Comparison of ENCODE assay signal across 26 cellular contexts in the genomic region with DNA sequence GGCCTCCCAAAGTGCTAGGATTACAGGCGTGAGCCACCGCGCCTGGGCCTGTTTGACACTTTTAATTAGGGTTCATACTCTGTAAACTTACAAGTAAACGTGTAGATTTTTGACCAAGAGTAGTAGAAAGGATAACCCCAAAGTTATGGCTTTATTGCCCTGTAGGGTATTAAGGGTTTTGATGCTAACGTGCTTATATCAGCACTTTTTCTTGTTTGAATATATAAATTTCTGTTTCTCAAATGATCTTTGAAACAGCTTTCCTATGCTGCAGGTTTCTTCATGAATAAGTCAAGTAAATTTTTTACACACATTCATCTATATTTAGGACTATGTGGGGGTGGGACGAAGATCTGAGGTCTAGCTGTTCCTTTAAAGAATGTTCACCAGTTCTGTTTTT.
"Had no signal": no experiment of that assay in that cellular context is flagged by ENCODE, and none has a peak within 500 bp of the region (broad histone marks: within the 10 kb centered on the region; RNA-seq: fewer than 3 reads in every experiment).

No MANE protein-coding gene starts in this region.

- H3K4me3 ChIP-seq: pancreas, prostate gland, right lobe of liver, sigmoid colon, suprapubic skin, testis, tibial artery, transverse colon, upper lobe of right lung, uterus had no signal

- H3K27me3 ChIP-seq: neutrophil, right lobe of liver, sigmoid colon, suprapubic skin, testis, tibial artery, transverse colon, upper lobe of right lung, uterus had no signal

- FAIRE-seq: pancreas, small intestine had no signal

- H3K9me3 ChIP-seq: neutrophil, pancreas, prostate gland, right lobe of liver, sigmoid colon, suprapubic skin, testis, tibial artery, transverse colon, upper lobe of right lung, uterus had no signal

- ATAC-seq: naive thymus-derived CD8-positive, alpha-beta T cell; natural killer cell treated with Interleukin-12 subunit alpha and Interleukin-12 subunit beta and Interleukin-15 and Interleukin-18, amount 100 ng/mL, for 72 hours; pancreas; right cardiac atrium; right lobe of liver; stimulated activated memory B cell treated with anti-CD40 and anti-IgM and Interleukin-4, amounts not matched to agents 10 μg/mL and 1 μg/mL and 100 μg/mL, for 72 hours; stimulated activated naive CD8-positive, alpha-beta T cell treated with anti-CD3 and anti-CD28 coated beads, Interleukin-15, amount 100 ng/mL, for 72 hours; stimulated activated naive CD8-positive, alpha-beta T cell treated with anti-CD3 and anti-CD28 coated beads, Interleukin-15, Interleukin-2, amounts not matched to agents 100 U/mL and 50 U/mL, for 24 hours; upper lobe of right lung had no signal

- H3K36me3 ChIP-seq: neutrophil, pancreas, prostate gland, right lobe of liver, sigmoid colon, suprapubic skin, tibial artery, transverse colon, upper lobe of right lung, uterus had no signal

- H3K4me1 ChIP-seq: pancreas, prostate gland, right lobe of liver, sigmoid colon, suprapubic skin, testis, tibial artery, transverse colon, upper lobe of right lung, uterus had no signal

- H3K27ac ChIP-seq: neutrophil, pancreas, prostate gland, right lobe of liver, sigmoid colon, suprapubic skin, testis, tibial artery, transverse colon, upper lobe of right lung, uterus had no signal

- DNase-seq: naive thymus-derived CD8-positive, alpha-beta T cell; nephron progenitor cell; nucleus accumbens; pancreas; right cardiac atrium; right lobe of liver; sigmoid colon; small intestine; stimulated activated CD4-positive, alpha-beta T cell treated with anti-CD3 and anti-CD28 coated beads, Interleukin-15, amount 100 ng/mL, for 24 hours; stimulated activated CD4-positive, alpha-beta T cell treated with anti-CD3 and anti-CD28 coated beads, Interleukin-2, amount 100 ng/mL, for 24 hours; stimulated activated CD4-positive, alpha-beta T cell treated with anti-CD3 and anti-CD28 coated beads, Interleukin-2, amount 100 ng/mL, for 48 hours; stimulated activated CD4-positive, alpha-beta T cell treated with anti-CD3 and anti-CD28 coated beads, Interleukin-4, amount 100 ng/mL, for 24 hours; stimulated activated naive CD4-positive, alpha-beta T cell; stimulated activated naive CD8-positive, alpha-beta T cell treated with anti-CD3 and anti-CD28 coated beads, Interleukin-15, amount 100 ng/mL, for 72 hours; stimulated activated naive CD8-positive, alpha-beta T cell treated with anti-CD3 and anti-CD28 coated beads, Interleukin-15, Interleukin-2, amounts not matched to agents 100 U/mL and 50 U/mL, for 24 hours; substantia nigra; testis; tibial artery; transverse colon; upper lobe of right lung; uterus had no signal
